ENCODE assay signal across 32 cellular contexts in the genomic region with DNA sequence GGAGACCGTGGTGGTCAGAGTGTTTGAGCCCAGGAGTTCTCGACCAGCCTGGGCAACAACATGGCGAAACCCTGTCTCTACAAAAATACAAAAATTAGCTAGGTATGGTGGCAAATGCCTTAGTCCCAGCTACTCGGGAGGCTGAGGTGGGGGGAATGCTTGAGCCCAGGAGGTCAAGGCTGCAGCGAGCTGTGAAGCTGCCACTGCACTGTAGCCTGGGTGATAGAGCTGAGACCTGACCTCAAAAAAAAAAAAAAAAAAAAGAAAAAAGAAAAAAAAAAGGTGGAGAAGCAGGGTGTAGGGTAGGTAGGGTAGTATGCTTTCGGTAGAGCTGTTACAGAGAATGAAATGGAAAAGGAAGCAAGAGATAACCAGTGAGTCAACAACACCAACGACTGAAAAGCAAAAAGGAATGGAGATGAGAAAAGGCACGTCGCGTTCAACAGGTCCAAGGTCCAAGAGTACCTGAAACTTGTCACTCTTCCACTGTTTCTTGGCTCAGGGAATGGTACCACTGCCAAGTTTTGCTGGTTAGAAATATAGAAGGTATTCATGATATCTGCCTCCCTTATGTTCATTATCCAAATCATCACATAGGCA. TPM values are rescaled to one million over a fixed set of nuclear protein-coding genes. Genes with fewer than 3 reads are reported as not detected.
DNase-seq lines count a peak whose midpoint lies in the region; ATAC-seq and TF ChIP-seq lines count a peak whose summit lies in the region.
"Had no signal": no experiment of that assay in that cellular context is flagged by ENCODE, and none has a peak within 500 bp of the region (broad histone marks: within the 10 kb centered on the region; RNA-seq: fewer than 3 reads in every experiment).

No MANE protein-coding gene starts in this region.

- no peak for ATAC-seq in HG02970 (IDR thresholded peaks at IDR 0.05; ENCODE audit: low FRiP score, unreplicated experiment)
- ATAC-seq: A549; activated CD4-positive, alpha-beta T cell treated with anti-CD3 and anti-CD28 coated beads for 36 hours; activated CD8-positive, alpha-beta T cell treated with anti-CD3 and anti-CD28 coated beads for 36 hours; activated T-helper 17 cell treated with anti-CD3 and anti-CD28 coated beads, Interleukin-2, amount 50 U/mL, for 72 hours; left ventricle myocardium superior; naive thymus-derived CD8-positive, alpha-beta T cell had no signal

- H3K4me1 ChIP-seq in Loucy (ENCODE audit: insufficient read depth, low read length, poor library complexity, severe bottlenecking), result peaks cover 22% of the 10 kb centered on the region
- H3K4me1 ChIP-seq in hepatocyte (ENCODE audit: insufficient read depth), result peaks cover 21% of the 10 kb centered on the region
- H3K4me1 ChIP-seq: parathyroid adenoma, SJCRH30 had no signal

- no peaks in the 10 kb centered on the region for H3K27me3 ChIP-seq in Loucy (ENCODE audit: insufficient read depth, low read length, poor library complexity, severe bottlenecking)
- H3K27me3 ChIP-seq in hepatocyte, result no peaks in the 10 kb centered on the region
- H3K27me3 ChIP-seq: breast epithelium, right atrium auricular region, SJCRH30 had no signal

- no peaks in the 10 kb centered on the region for H3K9me3 Mint-ChIP-seq in nephron
- H3K9me3 Mint-ChIP-seq: activated T-helper 17 cell treated with anti-CD3 and anti-CD28 coated beads, Interleukin-2, amount 50 U/mL, for 72 hours; CD4-positive, alpha-beta memory T cell; stimulated activated naive CD8-positive, alpha-beta T cell treated with anti-CD3 and anti-CD28 coated beads, Interleukin-15, Interleukin-2, amounts not matched to agents 100 ng/mL and 50 ng/mL, for 24 hours had no signal

- H4K20me1 ChIP-seq in Loucy (ENCODE audit: insufficient read depth, low read length, poor library complexity, severe bottlenecking), result peaks cover 5% of the 10 kb centered on the region
- H4K20me1 ChIP-seq in hepatocyte (ENCODE audit: insufficient read depth, poor library complexity, severe bottlenecking), result no peaks in the 10 kb centered on the region

- H3K9me3 ChIP-seq in Loucy (ENCODE audit: insufficient read depth, low read depth, low read length) (no peaks in the 10 kb centered on the region), hepatocyte (ENCODE audit: low read depth) (no peaks in the 10 kb centered on the region)
- H3K9me3 ChIP-seq: A549, breast epithelium, right atrium auricular region, SJCRH30 had no signal

- H3K9me2 ChIP-seq in Loucy (replicated peaks; ENCODE audit: low read depth, low read length) (no peaks in the 10 kb centered on the region), hepatocyte (replicated peaks; ENCODE audit: insufficient read depth) (no peaks in the 10 kb centered on the region)

- no peak for TF ChIP-seq CTCF in C4-2B (conservative IDR thresholded peaks at IDR 0.05)
- no peak for TF ChIP-seq CTCF in Loucy (conservative IDR thresholded peaks at IDR 0.05; ENCODE audit: low read length)
- TF ChIP-seq CTCF in hepatocyte (IDR thresholded peaks at IDR 0.05; ENCODE audit: poor library complexity), result no peak
- no peak for TF ChIP-seq CTCF in nephron (IDR thresholded peaks at IDR 0.05; ENCODE audit: unreplicated experiment in 3 of 3)

- H3K4me3 Mint-ChIP-seq in nephron, result peak overlapping the region in 2 of 3 experiments; percentile 20 to 70
- H3K4me3 Mint-ChIP-seq: activated CD4-positive, alpha-beta T cell treated with anti-CD3 and anti-CD28 coated beads for 36 hours; activated CD8-positive, alpha-beta T cell treated with anti-CD3 and anti-CD28 coated beads for 36 hours; activated T-helper 17 cell treated with anti-CD3 and anti-CD28 coated beads, Interleukin-2, amount 50 U/mL, for 72 hours; stimulated activated naive CD8-positive, alpha-beta T cell treated with anti-CD3 and anti-CD28 coated beads, Interleukin-15, Interleukin-2, amounts not matched to agents 100 ng/mL and 50 ng/mL, for 24 hours had no signal

- H3K79me2 ChIP-seq in Loucy (ENCODE audit: insufficient read depth, low read length) (peaks cover 13% of the 10 kb centered on the region), hepatocyte (peaks cover 80% of the 10 kb centered on the region)

- H2AFZ ChIP-seq in Loucy (ENCODE audit: low read length) (no peak overlapping the region), hepatocyte (no peak overlapping the region)
- H2AFZ ChIP-seq: parathyroid adenoma had no signal

- no peaks in the 10 kb centered on the region for H3F3A ChIP-seq in Loucy (ENCODE audit: low read depth)

- H3K9ac ChIP-seq in Loucy (ENCODE audit: low read depth, low read length, poor library complexity, severe bottlenecking), result no peak overlapping the region
- H3K9ac ChIP-seq: parathyroid adenoma had no signal

- 73% methylated on average over 10 of the region's 10 CpGs for WGBS in hepatocyte (ENCODE audit: low lambda C conversion rate, missing lambda C conversion rate)

- H3K4me3 ChIP-seq in Loucy (ENCODE audit: low read length, poor library complexity, severe bottlenecking) (peak overlapping the region; percentile 16), hepatocyte (no peak overlapping the region)
- H3K4me3 ChIP-seq: A549, breast epithelium, right atrium auricular region, SJCRH30 had no signal

- H3K27ac ChIP-seq in C4-2B (peak overlapping the region; percentile 8), hepatocyte (peak overlapping the region; percentile 74)
- H3K27ac ChIP-seq: A549, parathyroid adenoma, right atrium auricular region, SJCRH30 had no signal

- H3K27ac Mint-ChIP-seq in nephron, result no peak overlapping the region
- H3K27ac Mint-ChIP-seq: activated CD4-positive, alpha-beta T cell treated with anti-CD3 and anti-CD28 coated beads for 36 hours; activated CD8-positive, alpha-beta T cell treated with anti-CD3 and anti-CD28 coated beads for 36 hours; activated T-helper 17 cell treated with anti-CD3 and anti-CD28 coated beads, Interleukin-2, amount 50 U/mL, for 72 hours; CD4-positive, alpha-beta memory T cell; stimulated activated naive CD8-positive, alpha-beta T cell treated with anti-CD3 and anti-CD28 coated beads, Interleukin-15, Interleukin-2, amounts not matched to agents 100 ng/mL and 50 ng/mL, for 24 hours had no signal

- H3K36me3 ChIP-seq in Loucy (ENCODE audit: insufficient read depth, low read length) (no peaks in the 10 kb centered on the region), hepatocyte (replicated peaks; ENCODE audit: insufficient read depth, low read depth) (no peaks in the 10 kb centered on the region)
- H3K36me3 ChIP-seq: breast epithelium, right atrium auricular region, SJCRH30 had no signal

- H3K4me1 Mint-ChIP-seq in nephron, result peaks cover 33% of the 10 kb centered on the region

- no peaks in the 10 kb centered on the region for H3K27me3 Mint-ChIP-seq in nephron (ENCODE audit: low read depth)
- H3K27me3 Mint-ChIP-seq: activated CD4-positive, alpha-beta T cell treated with anti-CD3 and anti-CD28 coated beads for 36 hours; activated CD8-positive, alpha-beta T cell treated with anti-CD3 and anti-CD28 coated beads for 36 hours; activated T-helper 17 cell treated with anti-CD3 and anti-CD28 coated beads, Interleukin-2, amount 50 U/mL, for 72 hours; CD4-positive, alpha-beta memory T cell; naive thymus-derived CD8-positive, alpha-beta T cell; stimulated activated naive CD8-positive, alpha-beta T cell treated with anti-CD3 and anti-CD28 coated beads, Interleukin-15, Interleukin-2, amounts not matched to agents 100 ng/mL and 50 ng/mL, for 24 hours had no signal

- peaks cover 32% of the 10 kb centered on the region for H3K36me3 Mint-ChIP-seq in nephron (ENCODE audit: low read depth)

- H3K4me2 ChIP-seq in Loucy (ENCODE audit: low read depth, low read length, poor library complexity, severe bottlenecking) (peak overlapping the region; percentile 28), hepatocyte (peak overlapping the region; percentile 69)
- H3K4me2 ChIP-seq: A549 had no signal

- DNase-seq in hepatocyte (ENCODE audit: low spot score) (peak; percentile 38), NCI-H1694 treated with DMSO at 0.1 percent for 48 hours (lab: John Stamatoyannopoulos, UW) (no peak), KG1 (lab: John Stamatoyannopoulos, UW) (no peak), NCI-H146 treated with DMSO at 0.1 percent for 48 hours (lab: John Stamatoyannopoulos, UW; ENCODE audit: unreplicated experiment) (no peak)
- DNase-seq: activated CD4-positive, alpha-beta T cell treated with anti-CD3 and anti-CD28 coated beads for 36 hours; activated CD8-positive, alpha-beta memory T cell treated with anti-CD3 and anti-CD28 coated beads, Interleukin-2, amount 50 U/mL, for 48 hours; activated CD8-positive, alpha-beta T cell treated with anti-CD3 and anti-CD28 coated beads for 36 hours; activated naive CD4-positive, alpha-beta T cell treated with anti-CD3 and anti-CD28 coated beads, Interleukin-2, amount 50 U/mL, for 16 hours; CD4-positive, alpha-beta memory T cell; DMS 273 treated with DMSO at 0.1 percent for 48 hours; effector CD8-positive, alpha-beta T cell; GOT3; islet precursor cell; KBM-7; left ventricle myocardium superior; naive thymus-derived CD8-positive, alpha-beta T cell; NCI-H2081 treated with DMSO at 0.1 percent for 48 hours; NCI-H345; NCI-H82; SJCRH30; stimulated activated CD4-positive, alpha-beta T cell treated with anti-CD3 and anti-CD28 coated beads, Interleukin-2, amount 100 ng/mL, for 24 hours; SW 1271 had no signal

RNA-seq across cellular contexts. Expression of a gene that starts 4.3 kb away (rescaled TPM):
- 14.8 and 19.2 TPM in 2 replicates for total RNA-seq in hepatocyte
- polyA plus RNA-seq in hepatocyte, result 4.8 and 7.4 TPM in 2 replicates
